In the genomic region with DNA sequence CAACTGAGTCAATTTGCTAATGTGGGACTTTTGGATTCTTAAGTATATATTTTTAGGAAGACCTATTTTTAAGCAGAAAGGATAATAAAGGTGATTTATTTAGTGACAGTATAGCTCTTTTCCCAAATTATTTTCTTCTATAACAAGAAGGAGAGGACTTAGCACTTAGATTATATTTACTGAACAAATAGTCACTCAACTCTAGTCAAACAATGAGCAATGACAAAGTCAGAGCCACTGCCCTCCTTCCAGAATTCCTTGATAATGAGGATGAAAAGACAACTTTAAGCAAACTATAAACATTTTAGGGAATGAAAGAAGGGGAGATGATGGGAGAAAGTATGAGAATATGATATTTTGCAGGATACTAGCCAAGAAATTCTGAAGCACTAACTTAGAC, we compare ENCODE assay signal across 33 cellular contexts.
"Had no signal": no experiment of that assay in that cellular context is flagged by ENCODE, and none has a peak within 500 bp of the region (broad histone marks: within the 10 kb centered on the region; RNA-seq: fewer than 3 reads in every experiment).

No MANE protein-coding gene starts in this region.

- H3K27me3 ChIP-seq: MG63 had no signal

- H3K36me3 ChIP-seq: MG63 had no signal

- DNase-seq: Karpas-422, Kasumi-1, MG63, MM.1S, MV-4-11, NCI-H1048, NCI-H1092, NCI-H1092 treated with DMSO at 0.1 percent for 48 hours, NCI-H1105, NCI-H1105 treated with DMSO at 0.1 percent for 48 hours, NCI-H1417, NCI-H1417 treated with DMSO at 0.1 percent for 48 hours, NCI-H1436, NCI-H1436 treated with DMSO at 0.1 percent for 48 hours, NCI-H146, NCI-H1694, NCI-H1694 treated with DMSO at 0.1 percent for 48 hours, NCI-H187, NCI-H187 treated with DMSO at 0.1 percent for 48 hours, NCI-H1930, NCI-H2029, NCI-H2029 treated with DMSO at 0.1 percent for 48 hours, NCI-H2081, NCI-H2081 treated with DMSO at 0.1 percent for 48 hours, NCI-H2107, NCI-H2171, NCI-H2227 treated with DMSO at 0.1 percent for 48 hours, NCI-H226, NCI-H345, NCI-H446, NCI-H446 treated with DMSO at 0.1 percent for 48 hours, NCI-H510A, NCI-H510A treated with DMSO at 0.1 percent for 48 hours had no signal

- H3K4me3 ChIP-seq: MG63 had no signal

- H3K9me3 ChIP-seq: MG63 had no signal
